Comparison of ENCODE assay signal across 6 cellular contexts in the genomic region with DNA sequence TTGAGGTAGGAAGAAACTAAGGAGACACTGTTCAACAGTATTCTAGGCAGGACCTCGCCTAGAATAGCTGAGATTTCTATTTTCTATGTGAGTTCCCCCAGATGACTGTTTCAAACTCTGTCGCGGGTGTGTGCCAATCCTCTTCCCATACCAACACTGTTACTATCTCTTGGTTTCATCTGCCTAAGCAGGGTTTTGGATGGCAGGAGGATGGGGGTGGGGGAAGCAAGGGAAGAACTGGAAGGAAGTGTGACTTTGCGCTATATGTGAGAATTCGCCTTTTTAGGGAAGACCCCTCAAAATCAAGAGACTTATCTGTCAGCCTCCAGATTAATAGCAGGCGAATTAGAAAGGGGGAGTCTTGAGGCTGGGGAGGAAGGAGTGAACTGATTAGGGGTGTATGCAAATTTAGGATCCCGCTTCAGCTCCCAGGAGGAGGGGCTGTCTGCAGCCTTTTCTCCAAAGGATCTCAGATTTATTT. TPM values are rescaled to one million over a fixed set of nuclear protein-coding genes. Genes with fewer than 3 reads are reported as not detected.
A peak's percentile ranks its signal among the peaks of the same experiment; 100 is the strongest.
DNase-seq lines count a peak whose midpoint lies in the region; ATAC-seq, FAIRE-seq and TF ChIP-seq lines count a peak whose summit lies in the region.

No MANE protein-coding gene starts in this region.

- no peaks in the 10 kb centered on the region for H3K9me1 ChIP-seq in keratinocyte (ENCODE audit: control insufficient read depth, extremely low read depth, insufficient read depth, low read length)

- peaks cover 7 to 9% of the 10 kb centered on the region in 2 experiments for H3K36me3 ChIP-seq in keratinocyte (ENCODE audit: control insufficient read depth in 2 of 2, extremely low read depth in 1 of 2, insufficient read depth in 2 of 2, low read length in 2 of 2)

- ATAC-seq in HG03135 (IDR thresholded peaks at IDR 0.05; ENCODE audit: unreplicated experiment) = no peak
- ATAC-seq in HG03159 (IDR thresholded peaks at IDR 0.05; ENCODE audit: unreplicated experiment) = no peak

- DNase-seq in SIG-M5 treated with dmso at 0.1 percent for 504 hours (lab: John Stamatoyannopoulos, UW; ENCODE audit: unreplicated experiment) = peak; percentile 65
- no peak for DNase-seq in SIG-M5 (lab: John Stamatoyannopoulos, UW)
- DNase-seq in keratinocyte (ENCODE audit: low read depth, low spot score) = no peak

- dilution Hi-C loops in keratinocyte (cut with MboI; ENCODE audit: extremely low pct_ligation_motif_present, low sequenced_read_pairs) = no loop called here

- no peaks in the 10 kb centered on the region for H3K9me3 ChIP-seq in keratinocyte (ENCODE audit: control insufficient read depth, low read depth, low read length)

- peaks cover 14% of the 10 kb centered on the region for H3K79me2 ChIP-seq in keratinocyte (ENCODE audit: control insufficient read depth, insufficient read depth, low read length)

- H3K27ac ChIP-seq in VCaP (peak overlapping the region; percentile 98), keratinocyte (ENCODE audit: control insufficient read depth, insufficient read depth, low read length) (peak overlapping the region; percentile 81)

- H3K27me3 ChIP-seq in keratinocyte (ENCODE audit: control insufficient read depth, extremely low read depth, insufficient read depth, low read length) = no peaks in the 10 kb centered on the region

- H2AFZ ChIP-seq in keratinocyte (ENCODE audit: control insufficient read depth, low read length) = peak overlapping the region; percentile 77

- H3K4me1 ChIP-seq in keratinocyte (ENCODE audit: control insufficient read depth, extremely low read depth, insufficient read depth, low read length) = peaks cover 16% of the 10 kb centered on the region

- no peak for TF ChIP-seq CTCF in VCaP (conservative IDR thresholded peaks at IDR 0.05)
- TF ChIP-seq CTCF in keratinocyte (optimal IDR thresholded peaks at IDR 0.05 in 1 of 3, IDR thresholded peaks at IDR 0.05 in 1 of 3, conservative IDR thresholded peaks at IDR 0.05 in 1 of 3; ENCODE audit: extremely low read depth in 1 of 3, insufficient read depth in 2 of 3, low read length in 3 of 3) = no peak

- H3K9ac ChIP-seq in keratinocyte (ENCODE audit: control insufficient read depth, extremely low read depth, insufficient read depth, low read length) = peak overlapping the region; percentile 91

- no peak for FAIRE-seq in keratinocyte (lab: Jason Lieb, UNC)

- H3K4me3 ChIP-seq in keratinocyte (ENCODE audit: control insufficient read depth in 2 of 3, extremely low read depth in 1 of 3, insufficient read depth in 2 of 3, low read depth in 1 of 3, low read length in 3 of 3) = peak overlapping the region; percentile 58 to 70 (median 63)

- peak overlapping the region; percentile 52 for H3K4me2 ChIP-seq in keratinocyte (ENCODE audit: control insufficient read depth, extremely low read depth, insufficient read depth, low read depth, low read length)

- no peaks in the 10 kb centered on the region for H4K20me1 ChIP-seq in keratinocyte (ENCODE audit: control insufficient read depth, extremely low read depth, insufficient read depth, low read length)

RNA-seq across cellular contexts. Expression of a gene that starts 0.5 kb away (rescaled TPM):
- 28.0 to 44.2 TPM (median 37.9 TPM) in 3 replicates for polyA plus RNA-seq in keratinocyte
- polyA plus RNA-seq in keratinocyte (2011; ENCODE audit: low read depth) = 1.1 TPM
- 25.6 and 47.9 TPM in 2 replicates for polyA plus RNA-seq in keratinocyte (2011; cell fraction: cytosol; rRNA removed)
- polyA plus RNA-seq in keratinocyte (2011; cell fraction: nucleus; rRNA removed) = 31.1 and 39.6 TPM in 2 replicates
- 24.7 and 39.9 TPM in 2 replicates for polyA plus RNA-seq in keratinocyte (2012; ENCODE audit: low replicate concordance)
- polyA minus RNA-seq in keratinocyte = 37.6 to 78.4 TPM (median 53.8 TPM) in 3 replicates
- polyA minus RNA-seq in keratinocyte (2011; cell fraction: cytosol; rRNA and poly(A)+ RNA removed) = 57.2 TPM
- 19.8 and 23.8 TPM in 2 replicates for polyA minus RNA-seq in keratinocyte (2011; cell fraction: nucleus; rRNA and poly(A)+ RNA removed)

RNA-seq across cellular contexts. Expression of a gene that starts 3.5 kb away (rescaled TPM):
- 40.1 to 74.3 TPM (median 49.5 TPM) in 3 replicates for polyA plus RNA-seq in keratinocyte
- 32.5 TPM for polyA plus RNA-seq in keratinocyte (2011; ENCODE audit: low read depth)
- polyA plus RNA-seq in keratinocyte (2011; cell fraction: cytosol; rRNA removed) = 44.1 and 59.8 TPM in 2 replicates
- polyA plus RNA-seq in keratinocyte (2011; cell fraction: nucleus; rRNA removed) = 23.5 and 23.8 TPM in 2 replicates
- 38.9 and 48.8 TPM in 2 replicates for polyA plus RNA-seq in keratinocyte (2012; ENCODE audit: low replicate concordance)
- polyA minus RNA-seq in keratinocyte = 38.0 to 89.3 TPM (median 75.4 TPM) in 3 replicates
- polyA minus RNA-seq in keratinocyte (2011; cell fraction: cytosol; rRNA and poly(A)+ RNA removed) = 68.3 TPM
- 11.5 and 17.5 TPM in 2 replicates for polyA minus RNA-seq in keratinocyte (2011; cell fraction: nucleus; rRNA and poly(A)+ RNA removed)

RNA-seq across cellular contexts. Expression of a gene that starts 53.4 kb away (rescaled TPM):
- 3.0 to 11.1 TPM (median 4.5 TPM) in 3 replicates for polyA plus RNA-seq in keratinocyte
- polyA plus RNA-seq in keratinocyte (2011; ENCODE audit: low read depth) = 42.8 TPM
- 4.4 and 7.3 TPM in 2 replicates for polyA plus RNA-seq in keratinocyte (2011; cell fraction: cytosol; rRNA removed)
- polyA plus RNA-seq in keratinocyte (2011; cell fraction: nucleus; rRNA removed) = 6.9 and 8.3 TPM in 2 replicates
- polyA plus RNA-seq in keratinocyte (2012; ENCODE audit: low replicate concordance) = 6.0 and 43.9 TPM in 2 replicates
- polyA minus RNA-seq in keratinocyte = 14.3 to 22.8 TPM (median 19.8 TPM) in 3 replicates
- 16.5 TPM for polyA minus RNA-seq in keratinocyte (2011; cell fraction: cytosol; rRNA and poly(A)+ RNA removed)
- polyA minus RNA-seq in keratinocyte (2011; cell fraction: nucleus; rRNA and poly(A)+ RNA removed) = 9.6 and 10.8 TPM in 2 replicates

RNA-seq across cellular contexts. Expression of a gene that starts 55.3 kb away (rescaled TPM):
- 20.1 to 26.4 TPM (median 25.7 TPM) in 3 replicates for polyA plus RNA-seq in keratinocyte
- polyA plus RNA-seq in keratinocyte (2011; ENCODE audit: low read depth) = 6.2 TPM
- polyA plus RNA-seq in keratinocyte (2011; cell fraction: cytosol; rRNA removed) = 11.0 and 19.7 TPM in 2 replicates
- polyA plus RNA-seq in keratinocyte (2011; cell fraction: nucleus; rRNA removed) = 27.9 and 30.5 TPM in 2 replicates
- polyA plus RNA-seq in keratinocyte (2012; ENCODE audit: low replicate concordance) = 23.1 and 23.7 TPM in 2 replicates
- polyA minus RNA-seq in keratinocyte = 20.8 to 27.7 TPM (median 23.6 TPM) in 3 replicates
- 20.5 TPM for polyA minus RNA-seq in keratinocyte (2011; cell fraction: cytosol; rRNA and poly(A)+ RNA removed)
- 16.8 and 19.4 TPM in 2 replicates for polyA minus RNA-seq in keratinocyte (2011; cell fraction: nucleus; rRNA and poly(A)+ RNA removed)
